In the genomic region with DNA sequence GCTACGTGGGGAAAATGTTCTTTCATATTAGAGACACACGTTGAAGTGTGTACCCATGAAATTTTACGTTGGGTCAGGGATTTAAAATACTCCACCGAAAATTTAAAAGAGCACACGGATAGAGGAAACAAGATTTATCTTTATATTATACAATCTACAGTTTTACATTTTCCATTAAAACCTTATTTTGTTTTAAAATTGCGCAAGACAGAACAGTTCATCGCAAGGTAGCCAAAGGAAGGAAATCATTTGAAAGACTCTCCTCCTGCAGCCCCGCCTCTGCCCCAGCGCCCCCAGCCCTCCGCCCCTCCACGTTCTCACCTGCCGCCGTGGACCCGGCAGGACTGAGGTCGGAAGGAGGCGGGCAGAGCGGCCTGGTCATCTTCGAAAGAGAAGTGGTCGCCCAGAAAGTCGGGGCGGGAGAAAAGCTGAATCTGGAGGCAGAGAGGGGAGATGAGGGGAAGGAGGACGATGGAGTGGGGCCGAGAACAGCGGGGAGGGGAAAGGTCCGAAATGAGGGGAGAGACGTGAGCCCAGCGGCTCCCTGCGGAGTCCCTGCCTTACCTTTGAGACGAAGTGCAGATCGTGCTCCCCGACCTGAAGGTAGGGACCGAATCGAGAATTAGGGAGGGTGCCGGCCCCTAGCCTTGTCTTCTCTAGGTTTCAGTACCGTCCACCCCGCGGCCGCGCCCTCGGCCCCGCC, we compare ENCODE assay signal across 9 cellular contexts. TPM values are rescaled to one million over a fixed set of nuclear protein-coding genes. Genes with fewer than 3 reads are reported as not detected.
DNase-seq lines count a peak whose midpoint lies in the region; ATAC-seq and TF ChIP-seq lines count a peak whose summit lies in the region.
"Had no signal": no experiment of that assay in that cellular context is flagged by ENCODE, and none has a peak within 500 bp of the region (broad histone marks: within the 10 kb centered on the region; RNA-seq: fewer than 3 reads in every experiment).

No MANE protein-coding gene starts in this region.

- H3K36me3 ChIP-seq in left ventricle myocardium inferior, result no peaks in the 10 kb centered on the region
- no peaks in the 10 kb centered on the region for H3K36me3 ChIP-seq in skeletal muscle satellite cell (ENCODE audit: insufficient read depth, low read length)

- H3K4me1 Mint-ChIP-seq in T-helper 1 cell treated with Interleukin-12 subunit alpha and Interleukin-12 subunit beta and Interleukin-4 antibody, amounts not matched to agents 30 μg/mL and 1 μg/mL, for 36 hours (ENCODE audit: low read depth), result peaks cover 7% of the 10 kb centered on the region
- H3K4me1 Mint-ChIP-seq in T-cell, result peaks cover 9 to 14% (median 14%) of the 10 kb centered on the region in 3 donors

- TF ChIP-seq CTCF in left ventricle myocardium inferior (IDR thresholded peaks at IDR 0.05; ENCODE audit: borderline replicate concordance), result no peak

- H3K4me1 ChIP-seq in left ventricle myocardium inferior, result peaks cover 15% of the 10 kb centered on the region
- H3K4me1 ChIP-seq in skeletal muscle satellite cell (ENCODE audit: control insufficient read depth, insufficient read depth, low read length), result peaks cover 8% of the 10 kb centered on the region

- intact Hi-C loops in left ventricle myocardium inferior (cut with micrococcal nuclease), result no loop called here

- H3K36me3 Mint-ChIP-seq in T-helper 1 cell treated with Interleukin-12 subunit alpha and Interleukin-12 subunit beta and Interleukin-4 antibody, amounts not matched to agents 30 μg/mL and 1 μg/mL, for 36 hours (ENCODE audit: low read depth), result no peaks in the 10 kb centered on the region
- H3K36me3 Mint-ChIP-seq in T-cell, result peaks cover 5% of the 10 kb centered on the region

- peak; percentile 6 to 15 (median 9) for ATAC-seq in T-cell (replicated peaks in 1 of 4)
- ATAC-seq in HG02798 (IDR thresholded peaks at IDR 0.05; ENCODE audit: poor library complexity, unreplicated experiment), result no peak
- ATAC-seq in GM19467 (IDR thresholded peaks at IDR 0.05; ENCODE audit: unreplicated experiment), result no peak

- peaks cover 61% of the 10 kb centered on the region for H3K27me3 ChIP-seq in left ventricle myocardium inferior (ENCODE audit: low read depth)
- peaks cover 50% of the 10 kb centered on the region for H3K27me3 ChIP-seq in skeletal muscle satellite cell (ENCODE audit: control insufficient read depth, insufficient read depth, low read length)

- H3K4me2 ChIP-seq in skeletal muscle satellite cell (ENCODE audit: low read length), result peak overlapping the region; percentile 95

- H3K27me3 Mint-ChIP-seq in T-helper 1 cell treated with Interleukin-12 subunit alpha and Interleukin-12 subunit beta and Interleukin-4 antibody, amounts not matched to agents 30 μg/mL and 1 μg/mL, for 36 hours (ENCODE audit: low read depth), result peaks cover 29% of the 10 kb centered on the region
- no peaks in the 10 kb centered on the region for H3K27me3 Mint-ChIP-seq in T-cell

- H3K4me3 ChIP-seq in left ventricle myocardium inferior, result peak overlapping the region; percentile 67
- H3K4me3 ChIP-seq in skeletal muscle satellite cell (ENCODE audit: low read length), result peak overlapping the region; percentile 68

- H3K27ac ChIP-seq in left ventricle myocardium inferior (replicated peaks), result no peak overlapping the region

- no peak overlapping the region for H3K9ac ChIP-seq in skeletal muscle satellite cell (ENCODE audit: low read depth, low read length)

- H3K27ac Mint-ChIP-seq in T-helper 1 cell treated with Interleukin-12 subunit alpha and Interleukin-12 subunit beta and Interleukin-4 antibody, amounts not matched to agents 30 μg/mL and 1 μg/mL, for 36 hours, result no peak overlapping the region
- H3K27ac Mint-ChIP-seq in T-cell, result peak overlapping the region; percentile 63 to 66

- H3K9me3 Mint-ChIP-seq in T-helper 1 cell treated with Interleukin-12 subunit alpha and Interleukin-12 subunit beta and Interleukin-4 antibody, amounts not matched to agents 30 μg/mL and 1 μg/mL, for 36 hours, result no peaks in the 10 kb centered on the region
- no peaks in the 10 kb centered on the region for H3K9me3 Mint-ChIP-seq in T-cell

- H3K9me3 ChIP-seq in left ventricle myocardium inferior (replicated peaks) (no peaks in the 10 kb centered on the region), skeletal muscle satellite cell (replicated peaks; ENCODE audit: low read length) (no peaks in the 10 kb centered on the region)

- POLR2A ChIA-PET in T-cell (lab: Charles Lee), result no interaction called here

- H3K4me3 Mint-ChIP-seq in T-helper 1 cell treated with Interleukin-12 subunit alpha and Interleukin-12 subunit beta and Interleukin-4 antibody, amounts not matched to agents 30 μg/mL and 1 μg/mL, for 36 hours, result peak overlapping the region; percentile 87
- peak overlapping the region; percentile 86 to 92 (median 91) for H3K4me3 Mint-ChIP-seq in T-cell

- CTCF ChIA-PET in T-cell (lab: Charles Lee), result interaction anchor here (0.6 to 1.5 kb wide), 4 partner anchors 26 to 297 kb away, joined by 3 to 6 read pairs (median 4); no protein-coding TSS in a partner anchor

- no peak for DNase-seq in T-helper 1 cell
- DNase-seq in T-cell, result peak in 3 of 34 experiments; percentile 15 to 30 (median 19)
- DNase-seq in left ventricle myocardium inferior, result no peak
- no peak for DNase-seq in NCI-H2029 treated with DMSO at 0.1 percent for 48 hours (lab: John Stamatoyannopoulos, UW)

RNA-seq across cellular contexts. Expression of a gene that starts 18.0 kb away (rescaled TPM):
- 1 to 10 TPM; 3.0 to 7.3 (median 5.1) TPM for total RNA-seq in T-cell
- total RNA-seq in left ventricle myocardium inferior, result not detected
- not detected in 2 replicates for total RNA-seq in skeletal muscle satellite cell (2012; rRNA removed)

RNA-seq across cellular contexts. Expression of a gene that starts 18.2 kb away (rescaled TPM):
- total RNA-seq in T-cell, result 1,000 to 10,000 TPM in 4 of 5 donors, 100 to 1,000 TPM in 1; 994 to 1,121 (median 1,054) TPM
- total RNA-seq in left ventricle myocardium inferior, result 2.4 TPM
- total RNA-seq in skeletal muscle satellite cell (2012; rRNA removed), result not detected in 2 replicates
- total RNA-seq: Daoy had no signal

RNA-seq across cellular contexts. Expression of a gene that starts 29.5 kb away (rescaled TPM):
- total RNA-seq in T-cell (100 to 1,000 TPM in 3 of 5 donors, 10 to 100 TPM in 2; 39.5 to 112 (median 104) TPM), left ventricle myocardium inferior (11.6 TPM)
- total RNA-seq in skeletal muscle satellite cell (2012; rRNA removed), result 2.8 TPM in 2 replicates

RNA-seq across cellular contexts. Expression of a gene that starts 36.6 kb away (rescaled TPM):
- total RNA-seq in T-cell (10 to 100 TPM in 2 of 5 donors, 1 to 10 TPM in 2, under 1 TPM in 1; 0.32 to 23.1 (median 5.3) TPM), left ventricle myocardium inferior (not detected)
- total RNA-seq in skeletal muscle satellite cell (2012; rRNA removed), result not detected in 2 replicates
- total RNA-seq: Daoy had no signal

RNA-seq across cellular contexts. Expression of a gene that starts 56.0 kb away (rescaled TPM):
- total RNA-seq in T-cell, result 100 to 1,000 TPM; 218 to 457 (median 370) TPM
- total RNA-seq in left ventricle myocardium inferior, result 32.1 TPM
- 36.2 and 43.2 TPM in 2 replicates for total RNA-seq in skeletal muscle satellite cell (2012; rRNA removed)

Comparison
In these comparisons a context has a peak if more than half of its experiments do, and no peak if none do; other contexts are left out.
1. ATAC-seq: peak in T-cell (4 of 4); none in HG02798 (single experiment) and GM19467 (single experiment).
2. RNA of a gene that starts 18.2 kb away (total RNA-seq): 994 to 1,121 TPM in T-cell; 2.4 TPM in left ventricle myocardium inferior (single experiment); every median in the first group is over 100 times any median in the second.